ENCODE assay signal across 2 cellular contexts in genomic region chr18:47881752-47882455, GRCh38.
TF ChIP-seq lines count a peak whose summit lies in the region.

No MANE protein-coding gene starts in this region.

TF ChIP-seq in A549, 52 proteins besides CTCF, POLR2A, EP300 and RAD21:
- TF ChIP-seq GATA3 (IDR thresholded peaks at IDR 0.05; ENCODE audit: borderline replicate concordance) = peak; percentile 38; the same call in 1 of the 2 replicates
- TF ChIP-seq ZFP36 (IDR thresholded peaks at IDR 0.05; ENCODE audit: borderline replicate concordance, partially characterized antibody) = no peak
- no peak for TF ChIP-seq KDM5A (IDR thresholded peaks at IDR 0.05)
- no peak for TF ChIP-seq BCL3 (IDR thresholded peaks at IDR 0.05)
- TF ChIP-seq HOXA7 (CRISPR knock-in tag; IDR thresholded peaks at IDR 0.05) = no peak
- no peak for TF ChIP-seq CBX2 (IDR thresholded peaks at IDR 0.05; ENCODE audit: borderline replicate concordance, low read depth)

TF ChIP-seq in K562, 482 proteins besides CTCF, POLR2A, EP300 and RAD21:
- TF ChIP-seq ZNF384 (IDR thresholded peaks at IDR 0.05; ENCODE audit: low read depth, low read length) = peak; percentile 55
- no peak for TF ChIP-seq ZNF282 (CRISPR knock-in tag; IDR thresholded peaks at IDR 0.05)
